8 cellular contexts compared by ENCODE assay signal in genomic region chr2:182949572-182950189, GRCh38.
A peak's percentile ranks its signal among the peaks of the same experiment; 100 is the strongest.
DNase-seq lines count a peak whose midpoint lies in the region; ATAC-seq and TF ChIP-seq lines count a peak whose summit lies in the region.

No MANE protein-coding gene starts in this region.

- H3K36me3 Mint-ChIP-seq in HFFc6 (ENCODE audit: low read depth): peaks cover 35% of the 10 kb centered on the region
- no peaks in the 10 kb centered on the region for H3K36me3 Mint-ChIP-seq in activated naive CD8-positive, alpha-beta T cell treated with anti-CD3 and anti-CD28 coated beads for 36 hours

- no peak for ATAC-seq in GM19397 (IDR thresholded peaks at IDR 0.05; ENCODE audit: unreplicated experiment)

- TF ChIP-seq CTCF in HFFc6 (IDR thresholded peaks at IDR 0.05) (no peak), left ventricle myocardium inferior (IDR thresholded peaks at IDR 0.05; ENCODE audit: borderline replicate concordance) (no peak), Peyer's patch (IDR thresholded peaks at IDR 0.05) (no peak)

- H3K27ac ChIP-seq in left ventricle myocardium inferior (replicated peaks) (peak overlapping the region; percentile 62), Peyer's patch (no peak overlapping the region)

- peak; percentile 57 for DNase-seq in ACHN
- peak; percentile 55 for DNase-seq in HFFc6
- peak; percentile 19 for DNase-seq in activated naive CD8-positive, alpha-beta T cell treated with anti-CD3 and anti-CD28 coated beads for 36 hours
- DNase-seq in left ventricle myocardium inferior: peak; percentile 33
- DNase-seq in DMS79 (lab: John Stamatoyannopoulos, UW): no peak
- DNase-seq in Peyer's patch: no peak
- no peak for DNase-seq in dedifferentiated amniotic fluid mesenchymal stem cell (ENCODE audit: extremely low spot score)

- peaks cover 55% of the 10 kb centered on the region for H3K4me1 Mint-ChIP-seq in HFFc6 (ENCODE audit: low read depth)
- H3K4me1 Mint-ChIP-seq in activated naive CD8-positive, alpha-beta T cell treated with anti-CD3 and anti-CD28 coated beads for 36 hours: peaks cover 12% of the 10 kb centered on the region

- H3K9me3 Mint-ChIP-seq in HFFc6: no peaks in the 10 kb centered on the region
- no peaks in the 10 kb centered on the region for H3K9me3 Mint-ChIP-seq in activated naive CD8-positive, alpha-beta T cell treated with anti-CD3 and anti-CD28 coated beads for 36 hours

- H3K4me3 Mint-ChIP-seq in HFFc6: no peak overlapping the region
- no peak overlapping the region for H3K4me3 Mint-ChIP-seq in activated naive CD8-positive, alpha-beta T cell treated with anti-CD3 and anti-CD28 coated beads for 36 hours

- H3K27me3 ChIP-seq in left ventricle myocardium inferior (ENCODE audit: low read depth) (no peaks in the 10 kb centered on the region), Peyer's patch (no peaks in the 10 kb centered on the region)

- no peak overlapping the region for H3K4me3 ChIP-seq in left ventricle myocardium inferior
- no peak overlapping the region for H3K4me3 ChIP-seq in Peyer's patch

- in situ Hi-C loops in ACHN (cut with HindIII; ENCODE audit: low pct_ligation_motif_present, low pct_unique_long_range_greater_than_20kb, low sequenced_read_pairs): no loop called here

- H3K9me3 ChIP-seq in left ventricle myocardium inferior (replicated peaks) (no peaks in the 10 kb centered on the region), Peyer's patch (no peaks in the 10 kb centered on the region)

- H3K36me3 ChIP-seq in left ventricle myocardium inferior (peaks cover 37% of the 10 kb centered on the region), Peyer's patch (peaks cover 0 to 20% (median 0%) of the 10 kb centered on the region in 3 donors)

- TF ChIP-seq POLR2A in Peyer's patch (IDR thresholded peaks at IDR 0.05): no peak

- H3K27me3 Mint-ChIP-seq in HFFc6 (ENCODE audit: insufficient read depth): no peaks in the 10 kb centered on the region
- H3K27me3 Mint-ChIP-seq in activated naive CD8-positive, alpha-beta T cell treated with anti-CD3 and anti-CD28 coated beads for 36 hours: peaks cover 13% of the 10 kb centered on the region

- intact Hi-C loops in left ventricle myocardium inferior (cut with micrococcal nuclease): no loop called here

- H3K27ac Mint-ChIP-seq in HFFc6: peak overlapping the region; percentile 69
- no peak overlapping the region for H3K27ac Mint-ChIP-seq in activated naive CD8-positive, alpha-beta T cell treated with anti-CD3 and anti-CD28 coated beads for 36 hours

- H3K4me1 ChIP-seq in left ventricle myocardium inferior: peaks cover 31% of the 10 kb centered on the region
- H3K4me1 ChIP-seq in Peyer's patch: no peaks in the 10 kb centered on the region

Comparison
In these comparisons a context has a peak if more than half of its experiments do, and no peak if none do; other contexts are left out.
1. DNase-seq: peak in ACHN (single experiment), HFFc6 (single experiment), activated naive CD8-positive, alpha-beta T cell treated with anti-CD3 and anti-CD28 coated beads for 36 hours (single experiment) and left ventricle myocardium inferior (single experiment); none in DMS79 (single experiment), Peyer's patch (0 of 3) and dedifferentiated amniotic fluid mesenchymal stem cell (single experiment).